In the genomic region with DNA sequence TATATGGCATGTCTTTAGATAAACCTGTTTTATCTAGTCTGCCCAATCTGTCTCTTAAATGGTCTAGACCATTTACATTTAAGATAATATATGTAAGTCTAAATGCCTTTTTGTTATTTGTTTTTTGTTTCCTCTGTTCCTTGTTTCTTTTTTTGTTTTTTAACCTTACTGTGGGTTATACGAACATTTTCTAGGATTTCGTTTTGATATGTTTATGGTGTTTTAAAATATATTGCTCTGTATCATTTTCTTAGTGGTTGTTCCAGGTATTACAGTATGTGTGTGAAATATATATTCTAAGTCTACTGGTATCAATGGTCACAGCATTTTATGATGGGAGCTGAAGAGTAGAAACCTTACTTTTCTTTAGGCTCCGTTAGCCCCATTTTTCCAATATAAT, we compare ENCODE assay signal across 1 cellular context.
TF ChIP-seq lines count a peak whose summit lies in the region.

No MANE protein-coding gene starts in this region.

TF ChIP-seq in GM23338, 12 proteins besides CTCF, POLR2A, EP300 and RAD21:
- no peak for TF ChIP-seq CREB1 (CRISPR knock-in tag; IDR thresholded peaks at IDR 0.05; ENCODE audit: low read depth)
- TF ChIP-seq JUNB (IDR thresholded peaks at IDR 0.05; ENCODE audit: unreplicated experiment) = no peak
- no peak for TF ChIP-seq ZNF114 (CRISPR knock-in tag; IDR thresholded peaks at IDR 0.05)
- TF ChIP-seq NANOG (IDR thresholded peaks at IDR 0.05; ENCODE audit: borderline replicate concordance) = no peak
- TF ChIP-seq POLR2AphosphoS5 (IDR thresholded peaks at IDR 0.05; ENCODE audit: low read depth) = no peak
- TF ChIP-seq, protein P1, sequence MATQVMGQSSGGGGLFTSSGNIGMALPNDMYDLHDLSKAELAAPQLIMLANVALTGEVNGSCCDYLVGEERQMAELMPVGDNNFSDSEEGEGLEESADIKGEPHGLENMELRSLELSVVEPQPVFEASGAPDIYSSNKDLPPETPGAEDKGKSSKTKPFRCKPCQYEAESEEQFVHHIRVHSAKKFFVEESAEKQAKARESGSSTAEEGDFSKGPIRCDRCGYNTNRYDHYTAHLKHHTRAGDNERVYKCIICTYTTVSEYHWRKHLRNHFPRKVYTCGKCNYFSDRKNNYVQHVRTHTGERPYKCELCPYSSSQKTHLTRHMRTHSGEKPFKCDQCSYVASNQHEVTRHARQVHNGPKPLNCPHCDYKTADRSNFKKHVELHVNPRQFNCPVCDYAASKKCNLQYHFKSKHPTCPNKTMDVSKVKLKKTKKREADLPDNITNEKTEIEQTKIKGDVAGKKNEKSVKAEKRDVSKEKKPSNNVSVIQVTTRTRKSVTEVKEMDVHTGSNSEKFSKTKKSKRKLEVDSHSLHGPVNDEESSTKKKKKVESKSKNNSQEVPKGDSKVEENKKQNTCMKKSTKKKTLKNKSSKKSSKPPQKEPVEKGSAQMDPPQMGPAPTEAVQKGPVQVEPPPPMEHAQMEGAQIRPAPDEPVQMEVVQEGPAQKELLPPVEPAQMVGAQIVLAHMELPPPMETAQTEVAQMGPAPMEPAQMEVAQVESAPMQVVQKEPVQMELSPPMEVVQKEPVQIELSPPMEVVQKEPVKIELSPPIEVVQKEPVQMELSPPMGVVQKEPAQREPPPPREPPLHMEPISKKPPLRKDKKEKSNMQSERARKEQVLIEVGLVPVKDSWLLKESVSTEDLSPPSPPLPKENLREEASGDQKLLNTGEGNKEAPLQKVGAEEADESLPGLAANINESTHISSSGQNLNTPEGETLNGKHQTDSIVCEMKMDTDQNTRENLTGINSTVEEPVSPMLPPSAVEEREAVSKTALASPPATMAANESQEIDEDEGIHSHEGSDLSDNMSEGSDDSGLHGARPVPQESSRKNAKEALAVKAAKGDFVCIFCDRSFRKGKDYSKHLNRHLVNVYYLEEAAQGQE (IDR thresholded peaks at IDR 0.05; ENCODE audit: unreplicated experiment) = no peak
- TF ChIP-seq ZNF331 (CRISPR knock-in tag; IDR thresholded peaks at IDR 0.05; ENCODE audit: low read depth) = no peak
- TF ChIP-seq EZH2 (IDR thresholded peaks at IDR 0.05; ENCODE audit: low read depth, unreplicated experiment) = no peak
- TF ChIP-seq, protein P2, sequence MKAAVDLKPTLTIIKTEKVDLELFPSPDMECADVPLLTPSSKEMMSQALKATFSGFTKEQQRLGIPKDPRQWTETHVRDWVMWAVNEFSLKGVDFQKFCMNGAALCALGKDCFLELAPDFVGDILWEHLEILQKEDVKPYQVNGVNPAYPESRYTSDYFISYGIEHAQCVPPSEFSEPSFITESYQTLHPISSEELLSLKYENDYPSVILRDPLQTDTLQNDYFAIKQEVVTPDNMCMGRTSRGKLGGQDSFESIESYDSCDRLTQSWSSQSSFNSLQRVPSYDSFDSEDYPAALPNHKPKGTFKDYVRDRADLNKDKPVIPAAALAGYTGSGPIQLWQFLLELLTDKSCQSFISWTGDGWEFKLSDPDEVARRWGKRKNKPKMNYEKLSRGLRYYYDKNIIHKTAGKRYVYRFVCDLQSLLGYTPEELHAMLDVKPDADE (IDR thresholded peaks at IDR 0.05) = no peak
- no peak for TF ChIP-seq EZH2phosphoT487 (IDR thresholded peaks at IDR 0.05; ENCODE audit: unreplicated experiment)
- TF ChIP-seq, protein P3, sequence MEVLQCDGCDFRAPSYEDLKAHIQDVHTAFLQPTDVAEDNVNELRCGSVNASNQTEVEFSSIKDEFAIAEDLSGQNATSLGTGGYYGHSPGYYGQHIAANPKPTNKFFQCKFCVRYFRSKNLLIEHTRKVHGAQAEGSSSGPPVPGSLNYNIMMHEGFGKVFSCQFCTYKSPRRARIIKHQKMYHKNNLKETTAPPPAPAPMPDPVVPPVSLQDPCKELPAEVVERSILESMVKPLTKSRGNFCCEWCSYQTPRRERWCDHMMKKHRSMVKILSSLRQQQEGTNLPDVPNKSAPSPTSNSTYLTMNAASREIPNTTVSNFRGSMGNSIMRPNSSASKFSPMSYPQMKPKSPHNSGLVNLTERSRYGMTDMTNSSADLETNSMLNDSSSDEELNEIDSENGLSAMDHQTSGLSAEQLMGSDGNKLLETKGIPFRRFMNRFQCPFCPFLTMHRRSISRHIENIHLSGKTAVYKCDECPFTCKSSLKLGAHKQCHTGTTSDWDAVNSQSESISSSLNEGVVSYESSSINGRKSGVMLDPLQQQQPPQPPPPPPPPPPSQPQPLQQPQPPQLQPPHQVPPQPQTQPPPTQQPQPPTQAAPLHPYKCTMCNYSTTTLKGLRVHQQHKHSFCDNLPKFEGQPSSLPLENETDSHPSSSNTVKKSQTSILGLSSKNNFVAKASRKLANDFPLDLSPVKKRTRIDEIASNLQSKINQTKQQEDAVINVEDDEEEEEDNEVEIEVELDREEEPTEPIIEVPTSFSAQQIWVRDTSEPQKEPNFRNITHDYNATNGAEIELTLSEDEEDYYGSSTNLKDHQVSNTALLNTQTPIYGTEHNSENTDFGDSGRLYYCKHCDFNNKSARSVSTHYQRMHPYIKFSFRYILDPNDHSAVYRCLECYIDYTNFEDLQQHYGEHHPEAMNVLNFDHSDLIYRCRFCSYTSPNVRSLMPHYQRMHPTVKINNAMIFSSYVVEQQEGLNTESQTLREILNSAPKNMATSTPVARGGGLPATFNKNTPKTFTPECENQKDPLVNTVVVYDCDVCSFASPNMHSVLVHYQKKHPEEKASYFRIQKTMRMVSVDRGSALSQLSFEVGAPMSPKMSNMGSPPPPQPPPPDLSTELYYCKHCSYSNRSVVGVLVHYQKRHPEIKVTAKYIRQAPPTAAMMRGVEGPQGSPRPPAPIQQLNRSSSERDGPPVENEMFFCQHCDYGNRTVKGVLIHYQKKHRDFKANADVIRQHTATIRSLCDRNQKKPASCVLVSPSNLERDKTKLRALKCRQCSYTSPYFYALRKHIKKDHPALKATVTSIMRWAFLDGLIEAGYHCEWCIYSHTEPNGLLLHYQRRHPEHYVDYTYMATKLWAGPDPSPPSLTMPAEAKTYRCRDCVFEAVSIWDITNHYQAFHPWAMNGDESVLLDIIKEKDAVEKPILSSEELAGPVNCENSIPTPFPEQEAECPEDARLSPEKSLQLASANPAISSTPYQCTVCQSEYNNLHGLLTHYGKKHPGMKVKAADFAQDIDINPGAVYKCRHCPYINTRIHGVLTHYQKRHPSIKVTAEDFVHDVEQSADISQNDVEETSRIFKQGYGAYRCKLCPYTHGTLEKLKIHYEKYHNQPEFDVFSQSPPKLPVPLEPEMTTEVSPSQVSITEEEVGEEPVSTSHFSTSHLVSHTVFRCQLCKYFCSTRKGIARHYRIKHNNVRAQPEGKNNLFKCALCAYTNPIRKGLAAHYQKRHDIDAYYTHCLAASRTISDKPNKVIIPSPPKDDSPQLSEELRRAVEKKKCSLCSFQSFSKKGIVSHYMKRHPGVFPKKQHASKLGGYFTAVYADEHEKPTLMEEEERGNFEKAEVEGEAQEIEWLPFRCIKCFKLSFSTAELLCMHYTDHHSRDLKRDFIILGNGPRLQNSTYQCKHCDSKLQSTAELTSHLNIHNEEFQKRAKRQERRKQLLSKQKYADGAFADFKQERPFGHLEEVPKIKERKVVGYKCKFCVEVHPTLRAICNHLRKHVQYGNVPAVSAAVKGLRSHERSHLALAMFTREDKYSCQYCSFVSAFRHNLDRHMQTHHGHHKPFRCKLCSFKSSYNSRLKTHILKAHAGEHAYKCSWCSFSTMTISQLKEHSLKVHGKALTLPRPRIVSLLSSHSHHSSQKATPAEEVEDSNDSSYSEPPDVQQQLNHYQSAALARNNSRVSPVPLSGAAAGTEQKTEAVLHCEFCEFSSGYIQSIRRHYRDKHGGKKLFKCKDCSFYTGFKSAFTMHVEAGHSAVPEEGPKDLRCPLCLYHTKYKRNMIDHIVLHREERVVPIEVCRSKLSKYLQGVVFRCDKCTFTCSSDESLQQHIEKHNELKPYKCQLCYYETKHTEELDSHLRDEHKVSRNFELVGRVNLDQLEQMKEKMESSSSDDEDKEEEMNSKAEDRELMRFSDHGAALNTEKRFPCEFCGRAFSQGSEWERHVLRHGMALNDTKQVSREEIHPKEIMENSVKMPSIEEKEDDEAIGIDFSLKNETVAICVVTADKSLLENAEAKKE (CRISPR knock-in tag; IDR thresholded peaks at IDR 0.05) = no peak
